ENCODE assay signal across 7 cellular contexts in the genomic region with DNA sequence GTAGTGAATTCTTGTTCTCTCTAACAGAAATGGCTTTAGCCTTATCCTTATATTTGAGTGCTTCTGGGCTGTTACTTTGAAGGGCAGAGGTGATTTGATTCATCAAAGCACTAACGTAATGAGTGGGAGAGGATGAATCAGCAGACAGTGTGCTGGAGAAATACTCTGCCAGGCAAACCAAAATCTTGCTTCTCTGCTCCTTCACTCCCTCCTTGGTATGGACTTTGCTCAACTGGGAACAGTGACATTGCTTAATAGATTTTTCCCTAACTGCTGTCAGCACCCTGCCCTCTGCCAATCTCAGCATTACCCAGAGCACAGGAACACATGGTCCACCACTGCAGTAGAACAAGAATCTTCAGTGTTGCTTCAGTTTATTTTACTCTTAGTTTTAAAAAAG. TPM values are rescaled to one million over a fixed set of nuclear protein-coding genes. Genes with fewer than 3 reads are reported as not detected.
DNase-seq lines count a peak whose midpoint lies in the region; ATAC-seq and TF ChIP-seq lines count a peak whose summit lies in the region.

No MANE protein-coding gene starts in this region.

- peak overlapping the region; percentile 91 for H3K27ac Mint-ChIP-seq in HFFc6

- no peak for TF ChIP-seq POLR2A in stomach (IDR thresholded peaks at IDR 0.05)

- peaks cover 39% of the 10 kb centered on the region for H3K36me3 Mint-ChIP-seq in HFFc6 (ENCODE audit: low read depth)

- H3K36me3 ChIP-seq in stomach, result no peaks in the 10 kb centered on the region

- no peak for TF ChIP-seq CTCF in HFFc6 (IDR thresholded peaks at IDR 0.05)
- TF ChIP-seq CTCF in stomach (IDR thresholded peaks at IDR 0.05), result no peak

- H3K27me3 ChIP-seq in stomach, result no peaks in the 10 kb centered on the region

- peaks cover 60% of the 10 kb centered on the region for H3K4me1 Mint-ChIP-seq in HFFc6 (ENCODE audit: low read depth)

- ATAC-seq in left ventricle myocardium superior, result peak; percentile 79

- H3K4me1 ChIP-seq in stomach, result peaks cover 21 to 56% (median 31%) of the 10 kb centered on the region in 4 donors

- no peaks in the 10 kb centered on the region for H3K9me3 ChIP-seq in stomach

- H3K4me3 ChIP-seq in stomach, result no peak overlapping the region

- peak overlapping the region; percentile 60 for H3K4me3 Mint-ChIP-seq in HFFc6

- intact Hi-C loops in left ventricle myocardium superior (cut with micrococcal nuclease) (no loop called here), stomach (cut with DNase I; ENCODE audit: low total_unique reads) (no loop called here)

- H3K9me3 Mint-ChIP-seq in HFFc6, result no peaks in the 10 kb centered on the region

- no peak for TF ChIP-seq EP300 in stomach (IDR thresholded peaks at IDR 0.05)

- DNase-seq in HFFc6, result peak; percentile 84
- DNase-seq in SW480 (ENCODE audit: low spot score), result peak; percentile 24
- no peak for DNase-seq in left ventricle myocardium superior
- no peak for DNase-seq in stomach
- no peak for DNase-seq in NCI-H1092 (lab: John Stamatoyannopoulos, UW)
- no peak for DNase-seq in ureter (ENCODE audit: low spot score)
- no peak for DNase-seq in activated effector memory CD4-positive, alpha-beta T cell treated with Interleukin-2 at 50 U/mL for 16 hours

- peak overlapping the region in 4 of 5 donors; percentile 5 to 77 (median 35) for H3K27ac ChIP-seq in stomach

- 5 to 14% (median 9%) methylated on average over 1 of the region's 1 CpG for WGBS in stomach, 5 donors

- no peaks in the 10 kb centered on the region for H3K27me3 Mint-ChIP-seq in HFFc6 (ENCODE audit: insufficient read depth)

RNA-seq across cellular contexts. Expression of gene PDLIM5, which starts 56.0 kb away (rescaled TPM):
- total RNA-seq in HFFc6 (2021; fragmentation: NEBNext Ultra II Directional; extraction: Animal tissue kit (Norgen Biotek cat#: 25700)), result 100 to 1,000 TPM; 152 to 240 (median 171) TPM
- total RNA-seq in left ventricle myocardium superior (1,169 TPM), stomach (100 to 1,000 TPM in 1 of 5 donors, 10 to 100 TPM in 4; 37.9 to 311 (median 64.0) TPM), ureter (210 TPM)
- polyA plus RNA-seq in stomach, result 10 to 100 TPM; 23.7 to 31.5 (median 24.6) TPM

Comparison
In these comparisons a context has a peak if more than half of its experiments do, and no peak if none do; other contexts are left out.
1. DNase-seq: peak in HFFc6 (single experiment) and SW480 (single experiment); none in left ventricle myocardium superior (single experiment), stomach (single experiment), NCI-H1092 (single experiment), ureter (single experiment) and activated effector memory CD4-positive, alpha-beta T cell treated with Interleukin-2 at 50 U/mL for 16 hours (single experiment).